ENCODE assay signal across 9 cellular contexts in genomic region chr2:71510196-71510807, GRCh38. TPM values are rescaled to one million over a fixed set of nuclear protein-coding genes. Genes with fewer than 3 reads are reported as not detected.
DNase-seq lines count a peak whose midpoint lies in the region; ATAC-seq, FAIRE-seq and TF ChIP-seq lines count a peak whose summit lies in the region.
"Had no signal": no experiment of that assay in that cellular context is flagged by ENCODE, and none has a peak within 500 bp of the region (broad histone marks: within the 10 kb centered on the region; RNA-seq: fewer than 3 reads in every experiment).

No MANE protein-coding gene starts in this region.

- in situ Hi-C loops in mammary epithelial cell (cut with MboI; ENCODE audit: low sequenced_read_pairs in 2 of 2), result loop anchor here (10.0 kb wide), 1 partner anchor 206 kb away; no protein-coding TSS in a partner anchor

- CTCF ChIA-PET in mammary epithelial cell (lab: Charles Lee; ENCODE audit: low non-redundant PET), result interaction anchor here (0.6 to 1.4 kb wide), 5 partner anchors 42 to 357 kb away, joined by 3 to 23 read pairs (median 5); no protein-coding TSS in a partner anchor

- FAIRE-seq in kidney (lab: Jason Lieb, UNC), result no peak

- H3K27me3 ChIP-seq in mammary epithelial cell (ENCODE audit: insufficient read depth, low read length), result no peaks in the 10 kb centered on the region

- H3K4me1 ChIP-seq in mammary epithelial cell (ENCODE audit: insufficient read depth, low read length), result no peaks in the 10 kb centered on the region
- no peaks in the 10 kb centered on the region for H3K4me1 ChIP-seq in kidney (ENCODE audit: control insufficient read depth in 1 of 2, insufficient read depth in 1 of 2, low read depth in 1 of 2, low read length in 2 of 2)

- intact Hi-C loops in mammary epithelial cell (cut with micrococcal nuclease), result loop anchor here (1.0 to 5.0 kb wide), 6 partner anchors 49 to 488 kb away; partner anchors contain the start of gene ZNF638
- intact Hi-C loops in kidney (cut with DNase I), result no loop called here

- H3K4me3 Mint-ChIP-seq in stimulated activated memory B cell treated with anti-CD40 and anti-IgM and Interleukin-4, amounts not matched to agents 10 μg/mL and 1 μg/mL and 100 μg/mL, for 72 hours, result no peak overlapping the region
- H3K4me3 Mint-ChIP-seq: IgD-negative memory B cell had no signal

- DNase-seq in GM20000 (ENCODE audit: low spot score) (peak; percentile 83), NCI-H1694 (lab: John Stamatoyannopoulos, UW) (peak; percentile 81), mammary epithelial cell (peak; percentile 35), kidney (peak; percentile 86)
- peak; percentile 66 for DNase-seq in stimulated activated CD4-positive, alpha-beta T cell treated with anti-CD3 and anti-CD28 coated beads, Interleukin-1b, Interleukin-23, amount 100 ng/mL, for 48 hours

- ATAC-seq in stimulated activated memory B cell treated with anti-CD40 and anti-IgM and Interleukin-4, amounts not matched to agents 10 μg/mL and 1 μg/mL and 100 μg/mL, for 72 hours, result no peak

- TF ChIP-seq CTCF in C4-2B (conservative IDR thresholded peaks at IDR 0.05), result peak; percentile 80
- TF ChIP-seq CTCF in GM20000 (IDR thresholded peaks at IDR 0.05; ENCODE audit: extremely low read depth, missing control alignments), result peak; percentile 89
- TF ChIP-seq CTCF in WI38 (IDR thresholded peaks at IDR 0.05; ENCODE audit: low read depth, low read length), result peak; percentile 83
- peak; percentile 80 to 95 for TF ChIP-seq CTCF in mammary epithelial cell (conservative IDR thresholded peaks at IDR 0.05 in 1 of 2, IDR thresholded peaks at IDR 0.05 in 1 of 2; ENCODE audit: extremely low read depth in 1 of 2, insufficient read depth in 1 of 2, low read depth in 1 of 2, low read length in 2 of 2)
- TF ChIP-seq CTCF in kidney (IDR thresholded peaks at IDR 0.05; ENCODE audit: borderline replicate concordance, extremely low read depth, insufficient read depth), result peak; percentile 92

- H2AFZ ChIP-seq in mammary epithelial cell (ENCODE audit: low read depth, low read length), result no peak overlapping the region

- WGBS in mammary epithelial cell (ENCODE audit: low coverage, missing lambda C conversion rate), result 18% methylated on average over 6 of the region's 6 CpGs

- no peaks in the 10 kb centered on the region for H3K79me2 ChIP-seq in mammary epithelial cell (ENCODE audit: insufficient read depth, low read length)

- no peak overlapping the region for H3K9ac ChIP-seq in mammary epithelial cell (ENCODE audit: insufficient read depth, low read length)
- H3K9ac ChIP-seq in kidney (ENCODE audit: low read length in 2 of 2), result no peak overlapping the region

- H3K36me3 ChIP-seq in mammary epithelial cell (ENCODE audit: insufficient read depth, low read length) (no peaks in the 10 kb centered on the region), kidney (ENCODE audit: control insufficient read depth in 1 of 2, insufficient read depth in 2 of 2, low read length in 2 of 2) (no peaks in the 10 kb centered on the region)

- no peaks in the 10 kb centered on the region for H4K20me1 ChIP-seq in mammary epithelial cell (ENCODE audit: insufficient read depth, low read length)

- no peaks in the 10 kb centered on the region for H3K4me1 Mint-ChIP-seq in stimulated activated memory B cell treated with anti-CD40 and anti-IgM and Interleukin-4, amounts not matched to agents 10 μg/mL and 1 μg/mL and 100 μg/mL, for 72 hours

- no TSS peak for BruUV-seq in mammary epithelial cell (replicated peaks; lab: Mats Ljungman, UMichigan)

- H3K27ac ChIP-seq in C4-2B (no peak overlapping the region), mammary epithelial cell (ENCODE audit: insufficient read depth, low read depth, low read length) (no peak overlapping the region), kidney (ENCODE audit: low read depth in 2 of 2, low read length in 2 of 2) (no peak overlapping the region)

- H3K27me3 Mint-ChIP-seq in stimulated activated memory B cell treated with anti-CD40 and anti-IgM and Interleukin-4, amounts not matched to agents 10 μg/mL and 1 μg/mL and 100 μg/mL, for 72 hours, result peaks cover 31% of the 10 kb centered on the region

- H3K27ac Mint-ChIP-seq in stimulated activated memory B cell treated with anti-CD40 and anti-IgM and Interleukin-4, amounts not matched to agents 10 μg/mL and 1 μg/mL and 100 μg/mL, for 72 hours, result no peak overlapping the region

- H3K4me2 ChIP-seq in mammary epithelial cell (ENCODE audit: insufficient read depth, low read depth, low read length), result no peak overlapping the region

- H3K9me3 Mint-ChIP-seq in stimulated activated memory B cell treated with anti-CD40 and anti-IgM and Interleukin-4, amounts not matched to agents 10 μg/mL and 1 μg/mL and 100 μg/mL, for 72 hours, result no peaks in the 10 kb centered on the region
- H3K9me3 Mint-ChIP-seq: IgD-negative memory B cell had no signal

- H3K9me3 ChIP-seq in mammary epithelial cell (replicated peaks; ENCODE audit: insufficient read depth, low read length) (no peaks in the 10 kb centered on the region), kidney (ENCODE audit: control insufficient read depth in 1 of 2, low read length in 2 of 2) (no peaks in the 10 kb centered on the region)

- dilution Hi-C loops in mammary epithelial cell (cut with HindIII; ENCODE audit: low sequenced_read_pairs), result no loop called here

- H3K36me3 Mint-ChIP-seq in stimulated activated memory B cell treated with anti-CD40 and anti-IgM and Interleukin-4, amounts not matched to agents 10 μg/mL and 1 μg/mL and 100 μg/mL, for 72 hours, result no peaks in the 10 kb centered on the region
- H3K36me3 Mint-ChIP-seq: IgD-negative memory B cell had no signal

- H3K4me3 ChIP-seq in WI38 (ENCODE audit: low read depth, low read length), result no peak overlapping the region
- no peak overlapping the region for H3K4me3 ChIP-seq in mammary epithelial cell (replicated peaks in 1 of 3; ENCODE audit: insufficient read depth in 1 of 3, low read depth in 2 of 3, low read length in 3 of 3)
- no peak overlapping the region for H3K4me3 ChIP-seq in kidney (ENCODE audit: low read length in 2 of 2)

RNA-seq across cellular contexts. Expression of gene DYSF, which starts 56.9 kb away (rescaled TPM):
- total RNA-seq in mammary epithelial cell (10 to 100 TPM; 18.3 to 46.5 TPM), kidney (19.8 TPM)
- polyA plus RNA-seq in mammary epithelial cell (3.4 TPM), kidney (ENCODE audit: insufficient read depth, low read depth, low replicate concordance) (11.3 TPM)
- 40.9 TPM for polyA minus RNA-seq in mammary epithelial cell

Comparison
In these comparisons a context has a peak if more than half of its experiments do, and no peak if none do; other contexts are left out.
1. DNase-seq: peak in every context shown above with its lines; median percentile 86 in kidney; 83 in GM20000; 81 in NCI-H1694; 66 in stimulated activated CD4-positive, alpha-beta T cell treated with anti-CD3 and anti-CD28 coated beads, Interleukin-1b, Interleukin-23, amount 100 ng/mL, for 48 hours; 35 in mammary epithelial cell.